Comparison of ENCODE assay signal across 8 cellular contexts in genomic region chr5:159051431-159052281, GRCh38. TPM values are rescaled to one million over a fixed set of nuclear protein-coding genes. Genes with fewer than 3 reads are reported as not detected.
DNase-seq lines count a peak whose midpoint lies in the region; ATAC-seq and TF ChIP-seq lines count a peak whose summit lies in the region.

No MANE protein-coding gene starts in this region.

- TF ChIP-seq CTCF in GM10248 (IDR thresholded peaks at IDR 0.05; ENCODE audit: control extremely low read depth, extremely low read depth, low read depth, missing control alignments) (no peak), foreskin fibroblast (IDR thresholded peaks at IDR 0.05; ENCODE audit: low read depth, low read length) (no peak), neural crest cell (conservative IDR thresholded peaks at IDR 0.05) (no peak)

- peaks cover 4% of the 10 kb centered on the region for H3K9me3 Mint-ChIP-seq in neural crest cell

- H3K27me3 Mint-ChIP-seq in neural crest cell (ENCODE audit: low read depth): no peaks in the 10 kb centered on the region

- H3K36me3 Mint-ChIP-seq in neural crest cell (ENCODE audit: low read depth): no peaks in the 10 kb centered on the region

- CTCF ChIA-PET in GM10248 (lab: Yijun Ruan, JAX): interaction anchor here (1.2 to 1.6 kb wide), 3 partner anchors 9 to 68 kb away, joined by 3 to 4 read pairs (median 3); no protein-coding TSS in a partner anchor

- H3K4me3 Mint-ChIP-seq in neural crest cell: peak overlapping the region; percentile 84

- ATAC-seq in HG02763 (IDR thresholded peaks at IDR 0.05; ENCODE audit: unreplicated experiment) (no peak), HG02852 (IDR thresholded peaks at IDR 0.05; ENCODE audit: unreplicated experiment) (no peak)

- H3K27ac Mint-ChIP-seq in neural crest cell (ENCODE audit: unreplicated experiment): peak overlapping the region; percentile 89

- peak overlapping the region; percentile 21 to 37 for H3K4me3 ChIP-seq in foreskin fibroblast (ENCODE audit: low read depth in 1 of 2, low read length in 2 of 2)

- peaks cover 63% of the 10 kb centered on the region for H3K4me1 Mint-ChIP-seq in neural crest cell

- DNase-seq in GM10248 (ENCODE audit: extremely low spot score) (peak; percentile 44), NOMO-1 treated with dmso at 0.1 percent for 144 hours (lab: John Stamatoyannopoulos, UW; ENCODE audit: unreplicated experiment) (peak; percentile 8), foreskin fibroblast (peak in 1 of 2 donors; percentile 61), neural crest cell (ENCODE audit: low read depth, low spot score) (peak; percentile 42), LoVo (ENCODE audit: low spot score) (no peak)
- no peak for DNase-seq in activated T-cell treated with anti-CD3 and anti-CD28 coated beads, Interleukin-2, amount 50 U/mL, for 1 hour

- POLR2A ChIA-PET in GM10248 (lab: Yijun Ruan, JAX): no interaction called here

RNA-seq across cellular contexts. Expression of gene EBF1, which starts 48.1 kb away (rescaled TPM):
- total RNA-seq in neural crest cell: 12.6 and 14.8 TPM in 2 replicates

Comparison
In these comparisons a context has a peak if more than half of its experiments do, and no peak if none do; other contexts are left out.
1. DNase-seq: peak in GM10248 (single experiment), NOMO-1 treated with dmso at 0.1 percent for 144 hours (single experiment) and neural crest cell (single experiment); none in LoVo (single experiment) and activated T-cell treated with anti-CD3 and anti-CD28 coated beads, Interleukin-2, amount 50 U/mL, for 1 hour (single experiment).